In genomic region chrX:139642241-139642927, GRCh38 we compare ENCODE assay signal across 10 cellular contexts.
DNase-seq lines count a peak whose midpoint lies in the region; ATAC-seq and TF ChIP-seq lines count a peak whose summit lies in the region.
"Had no signal": no experiment of that assay in that cellular context is flagged by ENCODE, and none has a peak within 500 bp of the region (broad histone marks: within the 10 kb centered on the region; RNA-seq: fewer than 3 reads in every experiment).

No MANE protein-coding gene starts in this region.

- ATAC-seq in right cardiac atrium: no peak
- ATAC-seq in heart left ventricle: no peak
- no peak for ATAC-seq in aorta (ENCODE audit: low FRiP score)
- no peak for ATAC-seq in GM18511 (IDR thresholded peaks at IDR 0.05; ENCODE audit: unreplicated experiment)
- ATAC-seq in GM21786 (IDR thresholded peaks at IDR 0.05; ENCODE audit: unreplicated experiment): no peak

- TF ChIP-seq POLR2A in heart left ventricle (IDR thresholded peaks at IDR 0.05): no peak

- WGBS in right cardiac atrium: 10% methylated on average over 10 of the region's 10 CpGs
- 13 to 35% (median 25%) methylated on average over 10 of the region's 10 CpGs for WGBS in heart left ventricle, 4 donors
- 10% methylated on average over 9 of the region's 10 CpGs for WGBS in mesenchymal stem cell
- 3 to 19% methylated on average over 10 of the region's 10 CpGs for WGBS in aorta, 2 donors

- H3K4ac ChIP-seq in mesenchymal stem cell (ENCODE audit: low read depth in 1 of 2, low read length in 2 of 2): no peak overlapping the region

- H3K4me1 ChIP-seq in right cardiac atrium (ENCODE audit: control insufficient read depth, insufficient read depth, low read length) (no peaks in the 10 kb centered on the region), heart left ventricle (no peaks in the 10 kb centered on the region), mesenchymal stem cell (ENCODE audit: control insufficient read depth, insufficient read depth, low read depth, low read length) (no peaks in the 10 kb centered on the region), aorta (ENCODE audit: control insufficient read depth in 1 of 2, insufficient read depth in 2 of 2, low read length in 2 of 2) (no peaks in the 10 kb centered on the region)
- H3K4me1 ChIP-seq: right atrium auricular region had no signal

- H2AK5ac ChIP-seq in mesenchymal stem cell (ENCODE audit: low read length, severe bottlenecking): no peak overlapping the region

- H2AFZ ChIP-seq in mesenchymal stem cell (ENCODE audit: low read depth, low read length): no peak overlapping the region

- H3K27me3 ChIP-seq in right cardiac atrium (ENCODE audit: control insufficient read depth, insufficient read depth): no peaks in the 10 kb centered on the region
- peaks cover 0 to 20% (median 0%) of the 10 kb centered on the region in 9 donors for H3K27me3 ChIP-seq in heart left ventricle
- peaks cover 0 to 4% of the 10 kb centered on the region in 2 experiments for H3K27me3 ChIP-seq in mesenchymal stem cell (ENCODE audit: control insufficient read depth in 1 of 2, insufficient read depth in 1 of 2, low read length in 2 of 2)
- H3K27me3 ChIP-seq in aorta (ENCODE audit: control insufficient read depth in 1 of 2, insufficient read depth in 2 of 2, low read length in 1 of 2): no peaks in the 10 kb centered on the region
- H3K27me3 ChIP-seq: right atrium auricular region had no signal

- no peaks in the 10 kb centered on the region for H3K79me1 ChIP-seq in mesenchymal stem cell (replicated peaks; ENCODE audit: low read length, poor library complexity, severe bottlenecking)

- H2BK12ac ChIP-seq in mesenchymal stem cell (ENCODE audit: low read length in 2 of 2): no peak overlapping the region

- H2BK5ac ChIP-seq in mesenchymal stem cell (ENCODE audit: low read depth, low read length, poor library complexity, severe bottlenecking): no peak overlapping the region

- intact Hi-C loops in right cardiac atrium (cut with DNase I) (no loop called here), heart left ventricle (cut with DNase I) (no loop called here), aorta (cut with DNase I) (no loop called here)

- no peak overlapping the region for H2BK120ac ChIP-seq in mesenchymal stem cell (ENCODE audit: low read depth, low read length)

- no peak overlapping the region for H3K9ac ChIP-seq in mesenchymal stem cell (ENCODE audit: low read length)

- H3K36me3 ChIP-seq in heart left ventricle (no peaks in the 10 kb centered on the region), mesenchymal stem cell (ENCODE audit: control insufficient read depth in 1 of 2, insufficient read depth in 2 of 2, low read depth in 1 of 2, low read length in 2 of 2) (no peaks in the 10 kb centered on the region), aorta (ENCODE audit: control insufficient read depth in 1 of 2, insufficient read depth in 2 of 2, low read length in 1 of 2) (no peaks in the 10 kb centered on the region)
- H3K36me3 ChIP-seq: right atrium auricular region had no signal

- peak overlapping the region; percentile 53 for H3K4me2 ChIP-seq in mesenchymal stem cell (ENCODE audit: low read length, poor library complexity, severe bottlenecking)

- H3K9me3 ChIP-seq in right cardiac atrium (ENCODE audit: control insufficient read depth, low read length) (no peaks in the 10 kb centered on the region), heart left ventricle (no peaks in the 10 kb centered on the region), mesenchymal stem cell (ENCODE audit: control insufficient read depth, low read length) (no peaks in the 10 kb centered on the region), aorta (ENCODE audit: control insufficient read depth, low read length) (no peaks in the 10 kb centered on the region)
- H3K9me3 ChIP-seq: right atrium auricular region had no signal

- no peak overlapping the region for H4K91ac ChIP-seq in mesenchymal stem cell (ENCODE audit: low read length)

- no peak overlapping the region for H4K8ac ChIP-seq in mesenchymal stem cell (ENCODE audit: low read length)

- DNase-seq in right cardiac atrium: no peak
- no peak for DNase-seq in heart left ventricle
- DNase-seq in coronary artery (ENCODE audit: low spot score): no peak
- DNase-seq in mesenchymal stem cell: no peak
- no peak for DNase-seq in aorta
- DNase-seq in GOT3 (lab: John Stamatoyannopoulos, UW): no peak
- DNase-seq: NCI-H2029 treated with DMSO at 0.1 percent for 48 hours had no signal

- H3K18ac ChIP-seq in mesenchymal stem cell (ENCODE audit: low read depth in 1 of 2, low read length in 2 of 2): no peak overlapping the region

- H3K27ac ChIP-seq in right cardiac atrium (ENCODE audit: low read length) (no peak overlapping the region), heart left ventricle (no peak overlapping the region), coronary artery (no peak overlapping the region), mesenchymal stem cell (ENCODE audit: low read length, poor library complexity, severe bottlenecking) (no peak overlapping the region), aorta (ENCODE audit: low read depth in 1 of 2, low read length in 2 of 2) (peak overlapping the region in 1 of 2 donors; percentile 28)
- H3K27ac ChIP-seq: right atrium auricular region had no signal

- no peak overlapping the region for H3K14ac ChIP-seq in mesenchymal stem cell (ENCODE audit: low read length in 2 of 2)

- no peak overlapping the region for H2BK15ac ChIP-seq in mesenchymal stem cell (ENCODE audit: low read depth, poor library complexity, severe bottlenecking)

- H3K4me3 ChIP-seq in right cardiac atrium (ENCODE audit: low read length) (peak overlapping the region; percentile 32), heart left ventricle (peak overlapping the region in 4 of 12 donors; percentile 10 to 39 (median 26)), coronary artery (peak overlapping the region; percentile 49), mesenchymal stem cell (ENCODE audit: insufficient read depth in 1 of 2, low read depth in 1 of 2, low read length in 2 of 2) (peak overlapping the region in 1 of 2 experiments; percentile 51), aorta (ENCODE audit: low read length in 2 of 2) (peak overlapping the region; percentile 45 to 59)

- no peak for TF ChIP-seq CTCF in heart left ventricle (IDR thresholded peaks at IDR 0.05)
- TF ChIP-seq CTCF in coronary artery (IDR thresholded peaks at IDR 0.05): no peak

- no peak overlapping the region for H3K23ac ChIP-seq in mesenchymal stem cell (ENCODE audit: low read length in 2 of 2)
